In the genomic region with DNA sequence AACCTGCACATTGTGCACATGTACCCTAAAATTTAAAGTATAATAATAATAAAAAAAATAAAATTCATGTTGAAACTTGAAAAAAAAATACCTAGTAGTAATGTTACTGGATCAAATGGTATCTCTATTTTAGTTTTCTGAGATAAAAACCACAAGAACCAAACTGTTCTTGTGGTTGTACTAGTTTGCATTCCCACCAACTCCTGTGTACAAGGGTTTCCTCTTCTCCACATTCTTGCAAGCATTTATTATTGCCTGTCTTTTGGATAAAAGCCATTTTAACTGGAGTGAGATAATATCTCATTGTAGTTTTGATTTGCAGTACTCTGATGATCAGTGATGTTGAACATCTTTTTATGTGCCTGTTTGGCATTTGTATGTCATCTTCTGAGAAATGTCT, we compare ENCODE assay signal across 29 cellular contexts.
"Had no signal": no experiment of that assay in that cellular context is flagged by ENCODE, and none has a peak within 500 bp of the region (broad histone marks: within the 10 kb centered on the region; RNA-seq: fewer than 3 reads in every experiment).

No MANE protein-coding gene starts in this region.

- H3K4me1 ChIP-seq: breast epithelium, SJCRH30 had no signal

- H3K27ac ChIP-seq: breast epithelium, RWPE1, SJCRH30, VCaP had no signal

- H3K4me3 ChIP-seq: breast epithelium, SJCRH30 had no signal

- H3K36me3 ChIP-seq: breast epithelium, SJCRH30 had no signal

- H3K4me2 ChIP-seq: SK-N-SH had no signal

- ATAC-seq: Panc1 had no signal

- H3K9me2 ChIP-seq: SK-N-SH had no signal

- H3K4me3 Mint-ChIP-seq: activated CD4-positive, alpha-beta memory T cell treated with anti-CD3 and anti-CD28 coated beads for 36 hours; activated CD4-positive, alpha-beta T cell treated with anti-CD3 and anti-CD28 coated beads, Interleukin-2, amount 10 ng/mL, durations not matched to agents 7 days and 5 days; activated naive CD4-positive, alpha-beta T cell treated with anti-CD3 and anti-CD28 coated beads, Interleukin-2, amount 10 ng/mL, durations not matched to agents 7 days and 5 days; activated naive CD8-positive, alpha-beta T cell treated with anti-CD3 and anti-CD28 coated beads for 36 hours had no signal

- H3K9ac ChIP-seq: SK-N-SH had no signal

- H3K9me3 ChIP-seq: breast epithelium, SJCRH30, SK-N-SH had no signal

- H3K27me3 ChIP-seq: breast epithelium, SJCRH30 had no signal

- H3K27ac Mint-ChIP-seq: activated CD4-positive, alpha-beta memory T cell treated with anti-CD3 and anti-CD28 coated beads for 36 hours; activated CD4-positive, alpha-beta T cell treated with anti-CD3 and anti-CD28 coated beads, Interleukin-2, amount 10 ng/mL, durations not matched to agents 7 days and 5 days; activated naive CD4-positive, alpha-beta T cell treated with anti-CD3 and anti-CD28 coated beads, Interleukin-2, amount 10 ng/mL, durations not matched to agents 7 days and 5 days; activated naive CD8-positive, alpha-beta T cell treated with anti-CD3 and anti-CD28 coated beads for 36 hours; activated T-helper 2 cell treated with anti-CD3 and anti-CD28 coated beads, Interferon-gamma antibody, Interleukin-2, Interleukin-4, amounts not matched to agents 10 μg/mL and 5 μg/mL and 100 μg/mL, durations not matched to agents 14 hours and 24 hours and 36 hours had no signal

- H3K9me3 Mint-ChIP-seq: activated CD4-positive, alpha-beta T cell treated with anti-CD3 and anti-CD28 coated beads, Interleukin-2, amount 10 ng/mL, durations not matched to agents 7 days and 5 days; activated naive CD4-positive, alpha-beta T cell treated with anti-CD3 and anti-CD28 coated beads, Interleukin-2, amount 10 ng/mL, durations not matched to agents 7 days and 5 days; activated T-helper 2 cell treated with anti-CD3 and anti-CD28 coated beads, Interferon-gamma antibody, Interleukin-2, Interleukin-4, amounts not matched to agents 10 μg/mL and 5 μg/mL and 100 μg/mL, durations not matched to agents 14 hours and 24 hours and 36 hours had no signal

- H3K27me3 Mint-ChIP-seq: activated naive CD4-positive, alpha-beta T cell treated with anti-CD3 and anti-CD28 coated beads, Interleukin-2, amount 10 ng/mL, durations not matched to agents 7 days and 5 days had no signal

- DNase-seq: activated CD4-positive, alpha-beta memory T cell treated with anti-CD3 and anti-CD28 coated beads for 36 hours; activated CD4-positive, alpha-beta T cell treated with anti-CD3 and anti-CD28 coated beads, Interleukin-2, amount 10 ng/mL, durations not matched to agents 7 days and 5 days; activated CD4-positive, CD25-positive, alpha-beta regulatory T cell; activated CD8-positive, alpha-beta memory T cell treated with anti-CD3 and anti-CD28 coated beads for 24 hours; activated gamma-delta T cell treated with Interleukin-2 at 50 U/mL for 16 hours; activated naive CD4-positive, alpha-beta T cell treated with anti-CD3 and anti-CD28 coated beads, Interleukin-2, amount 10 ng/mL, durations not matched to agents 7 days and 5 days; activated naive CD8-positive, alpha-beta T cell treated with anti-CD3 and anti-CD28 coated beads for 36 hours; activated T-cell treated with anti-CD3 and anti-CD28 coated beads, Interleukin-2, amount 50 U/mL, for 48 hours; anterior cingulate cortex; caudate nucleus; KBM-7; NCI-H1092; NCI-H1417; NCI-H1930; NCI-H2171 treated with DMSO at 0.1 percent for 48 hours; NCI-H345; NCI-H510A; NCI-H526 treated with DMSO at 0.1 percent for 48 hours; NCI-H82; OCI-M1; Right ventricle myocardium superior; SJCRH30; SK-N-SH; T-helper 1 cell had no signal

- H3K36me3 Mint-ChIP-seq: activated naive CD4-positive, alpha-beta T cell treated with anti-CD3 and anti-CD28 coated beads, Interleukin-2, amount 10 ng/mL, durations not matched to agents 7 days and 5 days had no signal

- H3K4me1 Mint-ChIP-seq: activated CD4-positive, alpha-beta T cell treated with anti-CD3 and anti-CD28 coated beads, Interleukin-2, amount 10 ng/mL, durations not matched to agents 7 days and 5 days; activated naive CD4-positive, alpha-beta T cell treated with anti-CD3 and anti-CD28 coated beads, Interleukin-2, amount 10 ng/mL, durations not matched to agents 7 days and 5 days; activated naive CD8-positive, alpha-beta T cell treated with anti-CD3 and anti-CD28 coated beads for 36 hours had no signal
